In the genomic region with DNA sequence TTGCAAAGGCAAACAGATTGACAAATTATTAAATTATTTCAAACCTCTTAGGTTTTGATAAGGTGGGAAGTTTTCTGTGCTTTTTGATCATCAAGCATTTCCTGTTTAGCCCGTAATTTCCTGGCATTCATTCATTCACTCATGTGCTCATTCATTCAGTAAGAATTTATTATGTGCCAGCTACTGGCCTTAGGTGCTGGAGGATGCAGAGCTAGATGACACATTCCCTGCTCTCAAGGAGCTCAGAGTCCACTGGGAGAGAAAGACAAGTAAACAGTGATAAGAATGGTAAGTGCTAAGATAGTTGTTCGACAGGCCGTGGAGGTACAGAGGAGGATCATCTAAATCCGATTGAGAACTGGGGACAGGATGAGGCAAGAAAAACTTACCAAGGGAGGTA, we compare ENCODE assay signal across 1 cellular context.
TF ChIP-seq lines count a peak whose summit lies in the region.

No MANE protein-coding gene starts in this region.

TF ChIP-seq in GM23338, 12 proteins besides CTCF, POLR2A, EP300 and RAD21 (continued from another document):
- TF ChIP-seq EZH2 (IDR thresholded peaks at IDR 0.05; ENCODE audit: low read depth, unreplicated experiment), result no peak
- no peak for TF ChIP-seq STAT1 (IDR thresholded peaks at IDR 0.05; ENCODE audit: unreplicated experiment)
